ENCODE assay signal across 8 cellular contexts in the genomic region with DNA sequence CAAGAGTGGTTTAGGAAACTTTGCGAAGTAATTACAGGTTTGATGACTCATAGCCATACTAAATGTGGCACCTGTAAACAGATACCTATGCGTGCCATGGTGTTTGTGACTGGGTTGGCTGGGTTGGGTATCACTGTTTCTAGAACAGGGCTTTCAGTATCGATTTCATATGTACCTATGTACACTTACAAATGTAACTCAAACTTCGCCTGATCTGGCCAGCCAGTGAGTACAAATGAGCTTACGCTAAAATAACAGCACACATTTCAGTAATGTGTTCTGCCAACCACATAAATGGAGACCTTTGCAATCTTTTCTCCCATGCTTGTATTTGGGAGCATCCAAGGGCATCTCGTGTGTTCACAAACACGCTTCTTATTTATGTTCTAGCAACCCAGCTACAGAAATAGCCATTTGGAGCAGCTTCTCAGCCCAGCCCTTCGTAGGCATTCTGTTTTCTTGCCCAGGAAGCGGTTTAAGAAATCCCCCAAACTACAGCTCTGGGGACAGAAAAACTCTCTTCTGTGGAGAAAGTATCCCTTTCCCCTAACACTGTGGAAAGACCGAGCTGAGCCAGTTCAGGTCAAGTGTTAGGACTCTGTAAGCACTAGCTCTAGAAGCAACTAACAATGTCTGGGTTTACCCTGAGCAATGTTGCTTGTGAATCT.
DNase-seq lines count a peak whose midpoint lies in the region; ATAC-seq lines count a peak whose summit lies in the region.

No MANE protein-coding gene starts in this region.

- H3K9me3 ChIP-seq in mucosa of rectum (ENCODE audit: control insufficient read depth in 2 of 2, low read length in 2 of 2) = no peaks in the 10 kb centered on the region

- H3K9ac ChIP-seq in mucosa of rectum (ENCODE audit: low read depth in 1 of 2, low read length in 2 of 2) = peak overlapping the region in 1 of 2 donors; percentile 13

- H3K4me1 ChIP-seq in mucosa of rectum (ENCODE audit: control insufficient read depth in 2 of 2, insufficient read depth in 2 of 2, low read length in 2 of 2) = peaks cover 0 to 7% of the 10 kb centered on the region in 2 donors

- H3K27ac ChIP-seq in mucosa of rectum (ENCODE audit: low read depth in 2 of 2, low read length in 2 of 2) = peak overlapping the region; percentile 40 to 61

- peak overlapping the region in 1 of 2 donors; percentile 2 for H3K4me3 ChIP-seq in mucosa of rectum (ENCODE audit: low read length in 2 of 2)

- no peaks in the 10 kb centered on the region for H3K27me3 ChIP-seq in mucosa of rectum (ENCODE audit: control insufficient read depth in 2 of 2, insufficient read depth in 2 of 2, low read length in 2 of 2)

- peak; percentile 97 for ATAC-seq in GM19397 (IDR thresholded peaks at IDR 0.05; ENCODE audit: unreplicated experiment)
- peak; percentile 89 for ATAC-seq in HG03139 (IDR thresholded peaks at IDR 0.05; ENCODE audit: unreplicated experiment)

- DNase-seq in activated CD4-positive, alpha-beta T cell treated with anti-CD3 and anti-CD28 coated beads for 48 hours = peak; percentile 70
- DNase-seq in anterior cingulate cortex (lab: John Stamatoyannopoulos, UW) (no peak), NCI-H1417 treated with DMSO at 0.1 percent for 48 hours (lab: John Stamatoyannopoulos, UW) (no peak), dedifferentiated amniotic fluid mesenchymal stem cell (ENCODE audit: extremely low spot score) (no peak)
- no peak for DNase-seq in NK-92 treated with Interleukin-12 subunit alpha and Interleukin-12 subunit beta, amount 100 ng/mL, for 24 hours (lab: John Stamatoyannopoulos, UW)

- no peaks in the 10 kb centered on the region for H3K36me3 ChIP-seq in mucosa of rectum (ENCODE audit: control insufficient read depth in 2 of 2, insufficient read depth in 2 of 2, low read length in 2 of 2)
